Comparison of ENCODE assay signal across 17 cellular contexts in genomic region chr20:47476452-47476851, GRCh38.
"Had no signal": no experiment of that assay in that cellular context is flagged by ENCODE, and none has a peak within 500 bp of the region (broad histone marks: within the 10 kb centered on the region; RNA-seq: fewer than 3 reads in every experiment).

No MANE protein-coding gene starts in this region.

- H3K9me3 Mint-ChIP-seq: naive thymus-derived CD8-positive, alpha-beta T cell had no signal

- ATAC-seq: foreskin keratinocyte; naive thymus-derived CD8-positive, alpha-beta T cell; psoas muscle; sciatic nerve had no signal

- H3K4me3 Mint-ChIP-seq: naive thymus-derived CD8-positive, alpha-beta T cell had no signal

- H3K36me3 Mint-ChIP-seq: naive thymus-derived CD8-positive, alpha-beta T cell had no signal

- H3K4me3 ChIP-seq: colonic mucosa, psoas muscle, spleen, stomach had no signal

- H3K27me3 Mint-ChIP-seq: naive thymus-derived CD8-positive, alpha-beta T cell had no signal

- H3K27me3 ChIP-seq: colonic mucosa, foreskin keratinocyte, neutrophil, spleen, stomach had no signal

- DNase-seq: colonic mucosa; dermis blood vessel endothelial cell; erythroblast; foreskin keratinocyte; kidney glomerular epithelial cell; naive thymus-derived CD8-positive, alpha-beta T cell; psoas muscle; retina; spleen; stimulated activated CD4-positive, alpha-beta T cell treated with anti-CD3 and anti-CD28 coated beads, Interleukin-15, amount 100 ng/mL, for 24 hours; stimulated activated CD4-positive, alpha-beta T cell treated with anti-CD3 and anti-CD28 coated beads, Interleukin-1b, Interleukin-23, amount 100 ng/mL, for 48 hours; stimulated activated CD4-positive, alpha-beta T cell treated with anti-CD3 and anti-CD28 coated beads, Interleukin-4, amount 100 ng/mL, for 24 hours; stimulated activated naive CD4-positive, alpha-beta T cell; stomach; trophoblast cell had no signal

- H3K4me1 ChIP-seq: colonic mucosa, psoas muscle had no signal

- H3K36me3 ChIP-seq: colonic mucosa, neutrophil, spleen, stomach had no signal

- H3K27ac ChIP-seq: colonic mucosa, foreskin keratinocyte, neutrophil, psoas muscle, spleen, stomach had no signal

- H3K9me3 ChIP-seq: colonic mucosa, neutrophil, psoas muscle, spleen, stomach had no signal
